Comparison of ENCODE assay signal across 19 cellular contexts in genomic region chr13:81394605-81395004, GRCh38.
"Had no signal": no experiment of that assay in that cellular context is flagged by ENCODE, and none has a peak within 500 bp of the region (broad histone marks: within the 10 kb centered on the region; RNA-seq: fewer than 3 reads in every experiment).

No MANE protein-coding gene starts in this region.

- H3K9me3 ChIP-seq: ascending aorta, gastrocnemius medialis, sigmoid colon, SK-N-SH had no signal

- H3K9me2 ChIP-seq: SK-N-SH had no signal

- H3K9ac ChIP-seq: parathyroid adenoma, SK-N-SH had no signal

- H3K27ac Mint-ChIP-seq: activated CD4-positive, alpha-beta T cell treated with anti-CD3 and anti-CD28 coated beads, Interleukin-2, amount 10 ng/mL, durations not matched to agents 7 days and 5 days; activated naive CD4-positive, alpha-beta T cell treated with anti-CD3 and anti-CD28 coated beads, Interleukin-2, amount 50 U/mL, for 24 hours; immature natural killer cell; memory B cell; T-cell had no signal

- H3K27me3 Mint-ChIP-seq: activated CD4-positive, alpha-beta T cell treated with anti-CD3 and anti-CD28 coated beads, Interleukin-2, amount 10 ng/mL, durations not matched to agents 7 days and 5 days; activated naive CD4-positive, alpha-beta T cell treated with anti-CD3 and anti-CD28 coated beads, Interleukin-2, amount 50 U/mL, for 24 hours; memory B cell; T-cell had no signal

- DNase-seq: activated CD4-positive, alpha-beta T cell treated with anti-CD3 and anti-CD28 coated beads, Interleukin-2, amount 10 ng/mL, durations not matched to agents 7 days and 5 days; activated CD8-positive, alpha-beta memory T cell treated with anti-CD3 and anti-CD28 coated beads, Interleukin-2, amount 50 U/mL, for 4 hours; activated effector memory CD4-positive, alpha-beta T cell treated with Interleukin-2 at 50 U/mL for 16 hours; activated T-cell treated with anti-CD3 and anti-CD28 coated beads, Interleukin-2, amount 50 U/mL, for 48 hours; cortex of kidney; effector CD4-positive, alpha-beta T cell; gastrocnemius medialis; heart right ventricle; immature natural killer cell; kidney glomerular epithelial cell; sigmoid colon; stimulated activated CD8-positive, alpha-beta memory T cell treated with anti-CD3 and anti-CD28 coated beads, Interleukin-4, amount 100 ng/mL, for 48 hours; stimulated activated naive CD4-positive, alpha-beta T cell; T-cell had no signal

- H3K36me3 Mint-ChIP-seq: activated naive CD4-positive, alpha-beta T cell treated with anti-CD3 and anti-CD28 coated beads, Interleukin-2, amount 50 U/mL, for 24 hours; memory B cell; T-cell had no signal

- ATAC-seq: gastrocnemius medialis, T-cell had no signal

- H3K4me1 Mint-ChIP-seq: activated CD4-positive, alpha-beta T cell treated with anti-CD3 and anti-CD28 coated beads, Interleukin-2, amount 10 ng/mL, durations not matched to agents 7 days and 5 days; activated naive CD4-positive, alpha-beta T cell treated with anti-CD3 and anti-CD28 coated beads, Interleukin-2, amount 50 U/mL, for 24 hours; immature natural killer cell; memory B cell; T-cell had no signal

- H3K27ac ChIP-seq: ascending aorta, gastrocnemius medialis, heart right ventricle, parathyroid adenoma, sigmoid colon had no signal

- H3K4me2 ChIP-seq: SK-N-SH had no signal

- H3K27me3 ChIP-seq: ascending aorta, gastrocnemius medialis, heart right ventricle, sigmoid colon had no signal

- H3K4me3 Mint-ChIP-seq: activated CD4-positive, alpha-beta T cell treated with anti-CD3 and anti-CD28 coated beads, Interleukin-2, amount 10 ng/mL, durations not matched to agents 7 days and 5 days; activated naive CD4-positive, alpha-beta T cell treated with anti-CD3 and anti-CD28 coated beads, Interleukin-2, amount 50 U/mL, for 24 hours; immature natural killer cell; memory B cell; T-cell had no signal

- H3K36me3 ChIP-seq: ascending aorta, gastrocnemius medialis, heart right ventricle, sigmoid colon had no signal

- H3K4me3 ChIP-seq: ascending aorta, gastrocnemius medialis, heart right ventricle, sigmoid colon had no signal

- H2AFZ ChIP-seq: parathyroid adenoma had no signal

- H3K79me2 ChIP-seq: parathyroid adenoma had no signal
